Comparison of ENCODE assay signal across 29 cellular contexts in genomic region chr17:11503292-11503691, GRCh38.
"Had no signal": no experiment of that assay in that cellular context is flagged by ENCODE, and none has a peak within 500 bp of the region (broad histone marks: within the 10 kb centered on the region; RNA-seq: fewer than 3 reads in every experiment).

No MANE protein-coding gene starts in this region.

- DNase-seq: cortex of kidney; effector CD8-positive, alpha-beta T cell; foreskin keratinocyte; heart left ventricle; kidney; mucosa of descending colon; naive B cell; occipital lobe; ovary; posterior cingulate gyrus; psoas muscle; right cardiac atrium; sigmoid colon; stimulated activated CD4-positive, alpha-beta T cell treated with anti-CD3 and anti-CD28 coated beads, Interleukin-2, amount 100 ng/mL, for 24 hours; stimulated activated CD4-positive, alpha-beta T cell treated with anti-CD3 and anti-CD28 coated beads, Interleukin-4, amount 100 ng/mL, for 24 hours; stimulated activated naive CD4-positive, alpha-beta T cell treated with Interleukin-2 at 50 U/mL for 16 hours; stomach; thyroid gland; trophoblast cell had no signal

- ATAC-seq: foreskin keratinocyte; gastroesophageal sphincter; heart left ventricle; left lobe of liver; mucosa of descending colon; psoas muscle; right cardiac atrium; stimulated activated effector memory CD8-positive, alpha-beta T cell treated with anti-CD3 and anti-CD28 coated beads, Interleukin-12 subunit alpha, Interleukin-12 subunit beta, amount 100 ng/mL, for 72 hours had no signal

- H3K27ac Mint-ChIP-seq: memory B cell; mesothelial cell of epicardium; naive B cell; nephron; stimulated activated effector memory CD8-positive, alpha-beta T cell treated with anti-CD3 and anti-CD28 coated beads, Interleukin-12 subunit alpha, Interleukin-12 subunit beta, amount 100 ng/mL, for 72 hours had no signal

- H3K9me3 Mint-ChIP-seq: mesothelial cell of epicardium had no signal

- H3K4me1 Mint-ChIP-seq: mesothelial cell of epicardium; naive B cell; nephron; stimulated activated effector memory CD8-positive, alpha-beta T cell treated with anti-CD3 and anti-CD28 coated beads, Interleukin-12 subunit alpha, Interleukin-12 subunit beta, amount 100 ng/mL, for 72 hours had no signal

- H3K9me3 ChIP-seq: esophagus muscularis mucosa, gastroesophageal sphincter, heart left ventricle, mucosa of descending colon, ovary, psoas muscle, sigmoid colon, stomach, thyroid gland, vagina had no signal

- H3K4me3 Mint-ChIP-seq: memory B cell; mesothelial cell of epicardium; naive B cell; nephron; stimulated activated effector memory CD8-positive, alpha-beta T cell treated with anti-CD3 and anti-CD28 coated beads, Interleukin-12 subunit alpha, Interleukin-12 subunit beta, amount 100 ng/mL, for 72 hours had no signal

- H3K4me3 ChIP-seq: esophagus muscularis mucosa, gastroesophageal sphincter, heart left ventricle, hepatocyte, lung, mucosa of descending colon, ovary, psoas muscle, sigmoid colon, stomach, thyroid gland, vagina had no signal

- H3K27ac ChIP-seq: esophagus muscularis mucosa, foreskin keratinocyte, gastroesophageal sphincter, heart left ventricle, hepatocyte, ovary, psoas muscle, sigmoid colon, stomach, thyroid gland, vagina had no signal

- H3K36me3 Mint-ChIP-seq: memory B cell; mesothelial cell of epicardium; naive B cell; stimulated activated effector memory CD8-positive, alpha-beta T cell treated with anti-CD3 and anti-CD28 coated beads, Interleukin-12 subunit alpha, Interleukin-12 subunit beta, amount 100 ng/mL, for 72 hours had no signal

- H3K36me3 ChIP-seq: esophagus muscularis mucosa, gastroesophageal sphincter, heart left ventricle, ovary, sigmoid colon, stomach, thyroid gland, vagina had no signal

- H3K4me1 ChIP-seq: esophagus muscularis mucosa, foreskin keratinocyte, gastroesophageal sphincter, heart left ventricle, psoas muscle, sigmoid colon, stomach, thyroid gland, vagina had no signal

- H3K27me3 ChIP-seq: esophagus muscularis mucosa, foreskin keratinocyte, gastroesophageal sphincter, heart left ventricle, hepatocyte, ovary, sigmoid colon, stomach, thyroid gland, vagina had no signal

- H3K27me3 Mint-ChIP-seq: memory B cell had no signal
